Comparison of ENCODE assay signal across 17 cellular contexts in genomic region chr9:93431498-93432105, GRCh38.
"Had no signal": no experiment of that assay in that cellular context is flagged by ENCODE, and none has a peak within 500 bp of the region (broad histone marks: within the 10 kb centered on the region; RNA-seq: fewer than 3 reads in every experiment).

No MANE protein-coding gene starts in this region.

- H3K4me3 ChIP-seq: gastroesophageal sphincter, left ventricle myocardium inferior, spleen, testis had no signal

- H3K36me3 ChIP-seq: gastroesophageal sphincter, left ventricle myocardium inferior, spleen, upper lobe of left lung had no signal

- H3K4me3 Mint-ChIP-seq: activated CD8-positive, alpha-beta memory T cell treated with anti-CD3 and anti-CD28 coated beads, Interleukin-2, amount 10 ng/mL, durations not matched to agents 7 days and 5 days; activated naive CD4-positive, alpha-beta T cell treated with anti-CD3 and anti-CD28 coated beads, Interleukin-2, amount 10 ng/mL, durations not matched to agents 7 days and 5 days; nephron; stimulated activated naive CD8-positive, alpha-beta T cell treated with anti-CD3 and anti-CD28 coated beads, Interleukin-15, amount 100 ng/mL, for 72 hours had no signal

- H3K27ac ChIP-seq: gastroesophageal sphincter, left ventricle myocardium inferior, spleen, testis, upper lobe of left lung had no signal

- H3K27me3 ChIP-seq: gastroesophageal sphincter, spleen, testis, upper lobe of left lung had no signal

- H3K4me1 ChIP-seq: gastroesophageal sphincter, testis, upper lobe of left lung had no signal

- H3K4me1 Mint-ChIP-seq: activated naive CD4-positive, alpha-beta T cell treated with anti-CD3 and anti-CD28 coated beads, Interleukin-2, amount 10 ng/mL, durations not matched to agents 7 days and 5 days had no signal

- ATAC-seq: activated CD8-positive, alpha-beta memory T cell treated with anti-CD3 and anti-CD28 coated beads, Interleukin-2, amount 10 ng/mL, durations not matched to agents 7 days and 5 days; gastroesophageal sphincter; sciatic nerve; stimulated activated naive CD8-positive, alpha-beta T cell treated with anti-CD3 and anti-CD28 coated beads, Interleukin-15, amount 100 ng/mL, for 72 hours had no signal

- DNase-seq: activated CD4-positive, alpha-beta T cell treated with anti-CD3 and anti-CD28 coated beads, Interleukin-2, amount 50 U/mL, for 48 hours; activated CD8-positive, alpha-beta memory T cell treated with anti-CD3 and anti-CD28 coated beads, Interleukin-2, amount 10 ng/mL, durations not matched to agents 7 days and 5 days; activated naive CD4-positive, alpha-beta T cell treated with anti-CD3 and anti-CD28 coated beads, Interleukin-2, amount 10 ng/mL, durations not matched to agents 7 days and 5 days; activated T-cell treated with anti-CD3 and anti-CD28 coated beads, Interleukin-2, amount 50 U/mL, for 1 hour; dermis blood vessel endothelial cell; islet precursor cell; left ventricle myocardium inferior; mesendoderm; spleen; stimulated activated naive CD8-positive, alpha-beta T cell treated with anti-CD3 and anti-CD28 coated beads, Interleukin-15, amount 100 ng/mL, for 72 hours; T-helper 9 cell; testis; upper lobe of left lung had no signal

- H3K36me3 Mint-ChIP-seq: activated CD8-positive, alpha-beta memory T cell treated with anti-CD3 and anti-CD28 coated beads, Interleukin-2, amount 10 ng/mL, durations not matched to agents 7 days and 5 days; activated naive CD4-positive, alpha-beta T cell treated with anti-CD3 and anti-CD28 coated beads, Interleukin-2, amount 10 ng/mL, durations not matched to agents 7 days and 5 days had no signal

- H3K27ac Mint-ChIP-seq: activated CD8-positive, alpha-beta memory T cell treated with anti-CD3 and anti-CD28 coated beads, Interleukin-2, amount 10 ng/mL, durations not matched to agents 7 days and 5 days; activated naive CD4-positive, alpha-beta T cell treated with anti-CD3 and anti-CD28 coated beads, Interleukin-2, amount 10 ng/mL, durations not matched to agents 7 days and 5 days; activated T-helper 2 cell treated with anti-CD3 and anti-CD28 coated beads, Interferon-gamma antibody, Interleukin-2, Interleukin-4, amounts not matched to agents 10 μg/mL and 5 μg/mL and 100 μg/mL, durations not matched to agents 14 hours and 24 hours and 36 hours; nephron had no signal

- H3K9me3 Mint-ChIP-seq: activated naive CD4-positive, alpha-beta T cell treated with anti-CD3 and anti-CD28 coated beads, Interleukin-2, amount 10 ng/mL, durations not matched to agents 7 days and 5 days; activated T-helper 2 cell treated with anti-CD3 and anti-CD28 coated beads, Interferon-gamma antibody, Interleukin-2, Interleukin-4, amounts not matched to agents 10 μg/mL and 5 μg/mL and 100 μg/mL, durations not matched to agents 14 hours and 24 hours and 36 hours; stimulated activated naive CD8-positive, alpha-beta T cell treated with anti-CD3 and anti-CD28 coated beads, Interleukin-15, amount 100 ng/mL, for 72 hours had no signal

- H3K9me3 ChIP-seq: gastroesophageal sphincter, left ventricle myocardium inferior, spleen, testis, upper lobe of left lung had no signal
